8 cellular contexts compared by ENCODE assay signal in the genomic region with DNA sequence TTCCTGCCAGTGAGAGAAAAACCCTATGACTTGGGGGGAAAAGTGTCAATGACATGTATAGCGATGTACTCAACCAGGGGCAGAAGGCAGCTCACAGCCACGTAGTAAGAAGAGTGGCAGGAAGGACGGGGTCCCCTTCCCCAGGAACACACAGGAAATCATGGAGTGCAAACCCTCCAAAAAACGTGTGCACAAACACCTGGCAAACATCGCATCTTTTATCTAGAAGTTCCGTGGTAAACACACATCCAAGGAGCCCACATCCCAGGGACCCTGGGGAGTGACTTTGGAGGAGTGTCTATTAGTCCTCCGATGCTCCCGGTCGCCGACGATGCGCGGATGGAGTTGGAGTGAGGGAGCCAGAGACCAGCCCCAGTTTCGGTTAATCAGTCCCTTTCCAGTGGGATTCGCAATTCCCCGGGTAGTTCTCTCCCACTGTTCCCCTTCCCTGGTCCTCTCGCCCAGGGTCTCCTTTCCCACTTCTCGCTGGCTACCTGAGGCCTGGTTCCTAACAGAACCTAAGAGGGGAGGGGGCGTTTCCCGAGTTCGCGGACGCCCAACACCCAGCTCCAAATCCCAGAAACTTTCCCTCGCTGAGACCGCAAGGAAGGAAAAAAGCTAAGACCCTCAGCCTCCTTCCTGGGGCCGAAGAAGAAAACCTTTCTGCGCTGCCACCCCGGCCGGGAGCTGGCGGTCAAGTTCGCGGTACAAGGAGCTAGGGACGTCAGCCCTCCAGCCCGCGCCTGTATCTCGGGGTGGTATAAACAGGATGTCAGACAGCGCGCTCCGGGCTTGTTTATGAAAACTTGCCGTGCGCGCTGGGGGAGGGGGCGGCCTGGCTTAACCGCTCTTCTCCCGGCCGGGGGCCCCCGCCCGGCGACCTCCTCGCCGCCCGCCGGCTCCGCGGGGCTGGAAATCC. TPM values are rescaled to one million over a fixed set of nuclear protein-coding genes. Genes with fewer than 3 reads are reported as not detected.
DNase-seq lines count a peak whose midpoint lies in the region; ATAC-seq and TF ChIP-seq lines count a peak whose summit lies in the region.

No MANE protein-coding gene starts in this region.

- intact Hi-C loops in esophagus squamous epithelium (cut with DNase I) (no loop called here), natural killer cell (cut with micrococcal nuclease) (loop anchor here (1.0 to 2.0 kb wide), 6 partner anchors 16 to 101 kb away; no protein-coding TSS in a partner anchor)

- H3K27me3 Mint-ChIP-seq in natural killer cell (ENCODE audit: low read depth in 2 of 2): no peaks in the 10 kb centered on the region
- H3K27me3 Mint-ChIP-seq in stimulated activated naive CD8-positive, alpha-beta T cell treated with anti-CD3 and anti-CD28 coated beads, Interleukin-15, Interleukin-2, amounts not matched to agents 100 ng/mL and 50 ng/mL, for 24 hours: no peaks in the 10 kb centered on the region

- no peaks in the 10 kb centered on the region for H3K36me3 Mint-ChIP-seq in natural killer cell
- peaks cover 5% of the 10 kb centered on the region for H3K36me3 Mint-ChIP-seq in stimulated activated naive CD8-positive, alpha-beta T cell treated with anti-CD3 and anti-CD28 coated beads, Interleukin-15, Interleukin-2, amounts not matched to agents 100 ng/mL and 50 ng/mL, for 24 hours (ENCODE audit: low read depth)

- H2AFZ ChIP-seq in OCI-LY1 (ENCODE audit: low read length): no peak overlapping the region

- no peaks in the 10 kb centered on the region; the same call in 1 of the 2 replicates for H4K20me1 ChIP-seq in OCI-LY1 (ENCODE audit: insufficient read depth, low read length)

- H3K36me3 ChIP-seq in OCI-LY1 (ENCODE audit: insufficient read depth, low read length) (no peaks in the 10 kb centered on the region), esophagus squamous epithelium (no peaks in the 10 kb centered on the region)

- no peak for TF ChIP-seq POLR2A in esophagus squamous epithelium (IDR thresholded peaks at IDR 0.05)

- WGBS in esophagus squamous epithelium, 2 donors: 1% methylated on average over 17 to 25 of the region's 55 CpGs

- H3K4me1 Mint-ChIP-seq in natural killer cell: peaks cover 59 to 60% of the 10 kb centered on the region in 2 donors
- H3K4me1 Mint-ChIP-seq in stimulated activated naive CD8-positive, alpha-beta T cell treated with anti-CD3 and anti-CD28 coated beads, Interleukin-15, Interleukin-2, amounts not matched to agents 100 ng/mL and 50 ng/mL, for 24 hours (ENCODE audit: low read depth): peaks cover 14% of the 10 kb centered on the region

- TF ChIP-seq CTCF in OCI-LY1 (IDR thresholded peaks at IDR 0.05; ENCODE audit: low read length) (no peak), esophagus squamous epithelium (IDR thresholded peaks at IDR 0.05) (no peak), natural killer cell (IDR thresholded peaks at IDR 0.05) (no peak)

- H3K4me2 ChIP-seq in OCI-LY1 (ENCODE audit: low read length): peak overlapping the region; percentile 77

- no peak overlapping the region for H3K27ac ChIP-seq in OCI-LY1 (ENCODE audit: low read depth, low read length, poor library complexity, severe bottlenecking)
- H3K27ac ChIP-seq in esophagus squamous epithelium: peak overlapping the region; percentile 92 to 99 (median 98)

- no peaks in the 10 kb centered on the region for H3F3A ChIP-seq in OCI-LY1 (ENCODE audit: insufficient read depth, low read length)

- ATAC-seq in HG03039 (IDR thresholded peaks at IDR 0.05; ENCODE audit: unreplicated experiment) (peak; percentile 33), natural killer cell (peak; percentile 47 to 75 (median 64))

- peak; percentile 87 for DNase-seq in NK-92 treated with Interleukin-12 subunit alpha and Interleukin-12 subunit beta, amount 100 ng/mL, for 24 hours (lab: John Stamatoyannopoulos, UW)
- DNase-seq in NK-92 (lab: John Stamatoyannopoulos, UW; ENCODE audit: unreplicated experiment) (no peak), esophagus squamous epithelium (lab: John Stamatoyannopoulos, UW) (peak; percentile 20), natural killer cell (peak; percentile 82)
- peak; percentile 66 to 74 for DNase-seq in activated T-cell treated with anti-CD3 and anti-CD28 coated beads, Interleukin-2, amount 50 U/mL, for 48 hours

- H3K9me3 ChIP-seq in OCI-LY1 (ENCODE audit: low read length): no peaks in the 10 kb centered on the region
- H3K9me3 ChIP-seq in esophagus squamous epithelium: no peaks in the 10 kb centered on the region

- H3K4me3 Mint-ChIP-seq in natural killer cell: peak overlapping the region; percentile 94
- peak overlapping the region; percentile 80 for H3K4me3 Mint-ChIP-seq in stimulated activated naive CD8-positive, alpha-beta T cell treated with anti-CD3 and anti-CD28 coated beads, Interleukin-15, Interleukin-2, amounts not matched to agents 100 ng/mL and 50 ng/mL, for 24 hours

- no peaks in the 10 kb centered on the region; the same call in 1 of the 2 replicates for H3K27me3 ChIP-seq in OCI-LY1 (ENCODE audit: insufficient read depth, low read length)
- H3K27me3 ChIP-seq in esophagus squamous epithelium: no peaks in the 10 kb centered on the region

- no peaks in the 10 kb centered on the region for H3K9me3 Mint-ChIP-seq in natural killer cell
- no peaks in the 10 kb centered on the region for H3K9me3 Mint-ChIP-seq in stimulated activated naive CD8-positive, alpha-beta T cell treated with anti-CD3 and anti-CD28 coated beads, Interleukin-15, Interleukin-2, amounts not matched to agents 100 ng/mL and 50 ng/mL, for 24 hours

- peaks cover 41% of the 10 kb centered on the region for H3K4me1 ChIP-seq in OCI-LY1 (ENCODE audit: insufficient read depth, low read length, severe bottlenecking)
- H3K4me1 ChIP-seq in esophagus squamous epithelium: peaks cover 8 to 69% (median 23%) of the 10 kb centered on the region in 3 donors

- peak overlapping the region in 1 of 2 donors; percentile 94 for H3K27ac Mint-ChIP-seq in natural killer cell
- peak overlapping the region; percentile 84 for H3K27ac Mint-ChIP-seq in stimulated activated naive CD8-positive, alpha-beta T cell treated with anti-CD3 and anti-CD28 coated beads, Interleukin-15, Interleukin-2, amounts not matched to agents 100 ng/mL and 50 ng/mL, for 24 hours

- no peaks in the 10 kb centered on the region for H3K79me2 ChIP-seq in OCI-LY1 (ENCODE audit: insufficient read depth, low read length)

- peak overlapping the region; percentile 93 for H3K4me3 ChIP-seq in OCI-LY1 (ENCODE audit: low read depth, low read length, poor library complexity, severe bottlenecking)
- H3K4me3 ChIP-seq in esophagus squamous epithelium: peak overlapping the region; percentile 81 to 100 (median 98)

- H3K9ac ChIP-seq in OCI-LY1 (ENCODE audit: low read length): peak overlapping the region; percentile 71

- H3K9me2 ChIP-seq in OCI-LY1 (ENCODE audit: low read depth, low read length): no peaks in the 10 kb centered on the region

RNA-seq across cellular contexts. Expression of a gene that starts 0.9 kb away (rescaled TPM):
- total RNA-seq in esophagus squamous epithelium: 10 to 100 TPM; 59.7 to 92.7 (median 64.1) TPM
- 100 to 1,000 TPM; 507 to 626 (median 526) TPM for total RNA-seq in natural killer cell

Comparison
In these comparisons a context has a peak if more than half of its experiments do, and no peak if none do; other contexts are left out.
1. RNA of a gene that starts 0.9 kb away (total RNA-seq): 507 to 626 TPM in natural killer cell; 59.7 to 92.7 TPM in esophagus squamous epithelium; every median in the first group is over 4 times any median in the second.